Comparison of ENCODE assay signal across 9 cellular contexts in genomic region chr1:234533034-234533571, GRCh38. TPM values are rescaled to one million over a fixed set of nuclear protein-coding genes. Genes with fewer than 3 reads are reported as not detected.
A peak's percentile ranks its signal among the peaks of the same experiment; 100 is the strongest.
DNase-seq lines count a peak whose midpoint lies in the region; ATAC-seq and TF ChIP-seq lines count a peak whose summit lies in the region.
"Had no signal": no experiment of that assay in that cellular context is flagged by ENCODE, and none has a peak within 500 bp of the region (broad histone marks: within the 10 kb centered on the region; RNA-seq: fewer than 3 reads in every experiment).

No MANE protein-coding gene starts in this region.

- no peak overlapping the region for H4K91ac ChIP-seq in H9 (ENCODE audit: insufficient read length, low read depth, low read length)

- peak overlapping the region; percentile 73 for H3K4me2 ChIP-seq in GM23248 (ENCODE audit: unreplicated experiment)
- no peak overlapping the region for H3K4me2 ChIP-seq in H9 (ENCODE audit: insufficient read depth, insufficient read length, low read length)

- H3K23ac ChIP-seq in H9 (ENCODE audit: insufficient read length, low read depth, low read length), result no peak overlapping the region

- H2AFZ ChIP-seq in GM23248, result no peak overlapping the region; the same call in 1 of the 2 replicates
- no peak overlapping the region for H2AFZ ChIP-seq in H9 (ENCODE audit: low read length)

- H3K27ac Mint-ChIP-seq in H9, result no peak overlapping the region
- H3K27ac Mint-ChIP-seq in activated T-cell treated with anti-CD3 and anti-CD28 coated beads, Interleukin-2, amount 50 U/mL, for 24 hours, result no peak overlapping the region
- H3K27ac Mint-ChIP-seq: activated CD4-positive, alpha-beta memory T cell treated with anti-CD3 and anti-CD28 coated beads, Interleukin-2, amount 10 ng/mL, durations not matched to agents 7 days and 5 days had no signal

- no peak overlapping the region for H2BK5ac ChIP-seq in H9 (ENCODE audit: insufficient read length, low read length)

- H2BK15ac ChIP-seq in H9 (ENCODE audit: low read depth, low read length), result no peak overlapping the region

- H3K27ac ChIP-seq in GM23248 (peak overlapping the region; percentile 100), skin epidermis (peak overlapping the region; percentile 29 to 98 (median 89)), H9 (ENCODE audit: insufficient read length, low read depth, low read length) (no peak overlapping the region)

- H3K9me3 Mint-ChIP-seq in H9, result no peaks in the 10 kb centered on the region
- H3K9me3 Mint-ChIP-seq in activated T-cell treated with anti-CD3 and anti-CD28 coated beads, Interleukin-2, amount 50 U/mL, for 24 hours, result no peaks in the 10 kb centered on the region
- H3K9me3 Mint-ChIP-seq: activated CD4-positive, alpha-beta memory T cell treated with anti-CD3 and anti-CD28 coated beads, Interleukin-2, amount 10 ng/mL, durations not matched to agents 7 days and 5 days had no signal

- no peaks in the 10 kb centered on the region for H3K36me3 ChIP-seq in GM23248 (ENCODE audit: low read depth)

- H3K79me2 ChIP-seq in GM23248 (ENCODE audit: insufficient read depth) (no peaks in the 10 kb centered on the region), H9 (ENCODE audit: insufficient read depth, low read length) (no peaks in the 10 kb centered on the region)

- H4K20me1 ChIP-seq in GM23248 (ENCODE audit: insufficient read depth) (no peaks in the 10 kb centered on the region), H9 (ENCODE audit: control insufficient read depth, insufficient read depth, insufficient read length) (no peaks in the 10 kb centered on the region)

- H3K9me3 ChIP-seq in GM23248 (ENCODE audit: low read depth) (no peaks in the 10 kb centered on the region), H9 (ENCODE audit: control insufficient read depth, low read depth, low read length) (no peaks in the 10 kb centered on the region)

- H3K9ac ChIP-seq in GM23248 (peak overlapping the region; percentile 95), H9 (ENCODE audit: extremely low read depth, insufficient read length, low read length) (no peak overlapping the region)

- H3K27me3 ChIP-seq in GM23248 (replicated peaks; ENCODE audit: insufficient read depth) (no peaks in the 10 kb centered on the region), H9 (ENCODE audit: insufficient read depth, low read length) (no peaks in the 10 kb centered on the region)

- no peak overlapping the region for H2BK20ac ChIP-seq in H9 (ENCODE audit: low read depth, low read length, poor library complexity, severe bottlenecking)

- H3K36me3 Mint-ChIP-seq in H9 (ENCODE audit: insufficient read depth in 1 of 3, low read depth in 3 of 3), result no peaks in the 10 kb centered on the region
- no peaks in the 10 kb centered on the region for H3K36me3 Mint-ChIP-seq in activated T-cell treated with anti-CD3 and anti-CD28 coated beads, Interleukin-2, amount 50 U/mL, for 24 hours (ENCODE audit: low read depth)

- TF ChIP-seq CTCF in astrocyte of the spinal cord (IDR thresholded peaks at IDR 0.05; ENCODE audit: low read depth, low read length) (no peak), H9 (conservative IDR thresholded peaks at IDR 0.05) (no peak)

- H3K18ac ChIP-seq in H9 (ENCODE audit: insufficient read length, low read depth, low read length), result no peak overlapping the region

- peaks cover 18 to 38% of the 10 kb centered on the region in 2 experiments for H3K4me1 Mint-ChIP-seq in H9
- peaks cover 3% of the 10 kb centered on the region for H3K4me1 Mint-ChIP-seq in activated T-cell treated with anti-CD3 and anti-CD28 coated beads, Interleukin-2, amount 50 U/mL, for 24 hours (ENCODE audit: low read depth)

- H3F3A ChIP-seq in GM23248 (ENCODE audit: insufficient read depth), result peaks cover 40% of the 10 kb centered on the region

- H3T11ph ChIP-seq in H9 (ENCODE audit: low read length), result no peak overlapping the region

- no peaks in the 10 kb centered on the region for H3K9me2 ChIP-seq in GM23248 (ENCODE audit: insufficient read depth)

- no peak overlapping the region for H4K8ac ChIP-seq in H9 (replicated peaks; ENCODE audit: insufficient read length, low read depth, low read length)

- no peaks in the 10 kb centered on the region for H3K79me1 ChIP-seq in H9 (ENCODE audit: insufficient read depth, low read depth, low read length, poor library complexity, severe bottlenecking)

- DNase-seq in GM23248 (peak; percentile 98), astrocyte of the spinal cord (ENCODE audit: low read depth, low spot score) (peak; percentile 94), iris pigment epithelial cell (ENCODE audit: low read depth) (peak; percentile 96), H9 (no peak)
- no peak for DNase-seq in activated T-cell treated with anti-CD3 and anti-CD28 coated beads, Interleukin-2, amount 50 U/mL, for 24 hours
- DNase-seq: activated CD4-positive, alpha-beta memory T cell treated with anti-CD3 and anti-CD28 coated beads, Interleukin-2, amount 10 ng/mL, durations not matched to agents 7 days and 5 days had no signal

- H3K4me3 Mint-ChIP-seq in H9, result no peak overlapping the region
- H3K4me3 Mint-ChIP-seq in activated T-cell treated with anti-CD3 and anti-CD28 coated beads, Interleukin-2, amount 50 U/mL, for 24 hours, result no peak overlapping the region
- H3K4me3 Mint-ChIP-seq: activated CD4-positive, alpha-beta memory T cell treated with anti-CD3 and anti-CD28 coated beads, Interleukin-2, amount 10 ng/mL, durations not matched to agents 7 days and 5 days had no signal

- H3K4me1 ChIP-seq in GM23248 (ENCODE audit: insufficient read depth) (peaks cover 56% of the 10 kb centered on the region), H9 (ENCODE audit: insufficient read depth, low read length) (peaks cover 2% of the 10 kb centered on the region; the same call in 1 of the 2 replicates)

- H2AK5ac ChIP-seq in H9 (ENCODE audit: insufficient read length, low read length), result no peak overlapping the region

- in situ Hi-C loops in GM23248 (cut with MboI) (no loop called here), astrocyte of the spinal cord (cut with HindIII; ENCODE audit: low sequenced_read_pairs) (no loop called here)

- H3K4me3 ChIP-seq in GM23248 (peak overlapping the region; percentile 37), astrocyte of the spinal cord (ENCODE audit: low read depth, low read length) (no peak overlapping the region), skin epidermis (no peak overlapping the region)

- H2BK120ac ChIP-seq in H9 (ENCODE audit: low read depth, low read length, poor library complexity, severe bottlenecking), result no peak overlapping the region

- 3 to 10% methylated on average over 8 of the region's 8 CpGs for WGBS in GM23248 (ENCODE audit: low coverage in 1 of 2, low lambda C conversion rate in 2 of 2, missing lambda C conversion rate in 2 of 2), 2 experiments
- no CpG with 5 or more reads among the region's 8 CpGs for WGBS in H9 (ENCODE audit: extremely low coverage, insufficient read length, low lambda C conversion rate)

- no peak overlapping the region for H3K4ac ChIP-seq in H9 (ENCODE audit: low read depth, low read length)

- H3K56ac ChIP-seq in H9 (ENCODE audit: insufficient read length, low read depth, low read length), result no peak overlapping the region

- no peaks in the 10 kb centered on the region for H3K27me3 Mint-ChIP-seq in H9 (ENCODE audit: low read depth)
- H3K27me3 Mint-ChIP-seq in activated T-cell treated with anti-CD3 and anti-CD28 coated beads, Interleukin-2, amount 50 U/mL, for 24 hours, result peaks cover 10% of the 10 kb centered on the region

- H3K14ac ChIP-seq in H9 (ENCODE audit: insufficient read depth, low read length), result no peak overlapping the region

- no peak overlapping the region for H2BK12ac ChIP-seq in H9 (ENCODE audit: insufficient read length, low read depth, low read length)

- no peak overlapping the region for H4K5ac ChIP-seq in H9 (ENCODE audit: insufficient read length, low read depth, low read length)

- H3K23me2 ChIP-seq in H9 (ENCODE audit: insufficient read length, low read depth, low read length, poor library complexity, severe bottlenecking), result no peaks in the 10 kb centered on the region

- ATAC-seq in HG03565 (IDR thresholded peaks at IDR 0.05; ENCODE audit: unreplicated experiment) (no peak), GM21390 (IDR thresholded peaks at IDR 0.05; ENCODE audit: unreplicated experiment) (no peak)

RNA-seq across cellular contexts. Expression of gene TARBP1, which starts 54.1 kb away (rescaled TPM):
- 11.9 and 61.0 TPM in 2 replicates for total RNA-seq in GM23248 (2014; rRNA removed; shearing (Covaris generic))
- polyA plus RNA-seq in GM23248 (2016; fragmentation: Nextera tagmentation; extraction: Ambion mirVana), result 5.2 and 5.7 TPM in 2 replicates
- 19.6 and 20.2 TPM in 2 replicates for total RNA-seq in H9 (2021)

Comparison
In these comparisons a context has a peak if more than half of its experiments do, and no peak if none do; other contexts are left out.
1. DNase-seq: peak in GM23248 (single experiment), astrocyte of the spinal cord (single experiment) and iris pigment epithelial cell (single experiment); none in H9 (single experiment) and activated T-cell treated with anti-CD3 and anti-CD28 coated beads, Interleukin-2, amount 50 U/mL, for 24 hours (single experiment).